Comparison of ENCODE assay signal across 8 cellular contexts in genomic region chr7:5218564-5219360, GRCh38. TPM values are rescaled to one million over a fixed set of nuclear protein-coding genes. Genes with fewer than 3 reads are reported as not detected.
A peak's percentile ranks its signal among the peaks of the same experiment; 100 is the strongest.
DNase-seq lines count a peak whose midpoint lies in the region; ATAC-seq and TF ChIP-seq lines count a peak whose summit lies in the region.

No MANE protein-coding gene starts in this region.

- peaks cover 0 to 8% of the 10 kb centered on the region in 2 donors for H3K4me1 ChIP-seq in right atrium auricular region
- H3K4me1 ChIP-seq in thyroid gland = peaks cover 4 to 14% of the 10 kb centered on the region in 2 donors

- H3K36me3 Mint-ChIP-seq in activated naive CD8-positive, alpha-beta T cell treated with anti-CD3 and anti-CD28 coated beads for 36 hours = peaks cover 8% of the 10 kb centered on the region

- DNase-seq in Right ventricle myocardium inferior (ENCODE audit: missing footprints) = no peak
- DNase-seq in right atrium auricular region (ENCODE audit: low spot score) = no peak
- no peak for DNase-seq in activated naive CD8-positive, alpha-beta T cell treated with anti-CD3 and anti-CD28 coated beads for 36 hours
- DNase-seq in thyroid gland = no peak
- DNase-seq in NCI-H187 (lab: John Stamatoyannopoulos, UW) = no peak
- no peak for DNase-seq in HuH-7 (ENCODE audit: low spot score)
- no peak for DNase-seq in NCI-H69 (lab: John Stamatoyannopoulos, UW)

- ATAC-seq in Right ventricle myocardium inferior (peak; percentile 29), HG03097 (IDR thresholded peaks at IDR 0.05; ENCODE audit: low FRiP score, unreplicated experiment) (peak; percentile 66)

- H3K27me3 ChIP-seq in right atrium auricular region = no peaks in the 10 kb centered on the region
- H3K27me3 ChIP-seq in thyroid gland = no peaks in the 10 kb centered on the region

- no peak for TF ChIP-seq CTCF in right atrium auricular region (IDR thresholded peaks at IDR 0.05)
- no peak for TF ChIP-seq CTCF in thyroid gland (IDR thresholded peaks at IDR 0.05)

- H3K27ac Mint-ChIP-seq in activated naive CD8-positive, alpha-beta T cell treated with anti-CD3 and anti-CD28 coated beads for 36 hours = peak overlapping the region; percentile 1

- H3K4me1 Mint-ChIP-seq in activated naive CD8-positive, alpha-beta T cell treated with anti-CD3 and anti-CD28 coated beads for 36 hours = no peaks in the 10 kb centered on the region

- intact Hi-C loops in Right ventricle myocardium inferior (cut with DNase I) (no loop called here), thyroid gland (cut with DNase I) (no loop called here)

- H3K9me3 ChIP-seq in right atrium auricular region (no peaks in the 10 kb centered on the region), thyroid gland (no peaks in the 10 kb centered on the region)

- 81 to 83% methylated on average over 21 of the region's 21 CpGs for WGBS in thyroid gland, 2 donors

- H3K27ac ChIP-seq in right atrium auricular region (no peak overlapping the region), thyroid gland (peak overlapping the region; percentile 55 to 90 (median 65))

- H3K4me3 ChIP-seq in right atrium auricular region = no peak overlapping the region
- H3K4me3 ChIP-seq in thyroid gland (replicated peaks in 1 of 3) = no peak overlapping the region

- H3K36me3 ChIP-seq in right atrium auricular region (peaks cover 83% of the 10 kb centered on the region), thyroid gland (peaks cover 55 to 65% of the 10 kb centered on the region in 2 donors)

- H3K27me3 Mint-ChIP-seq in activated naive CD8-positive, alpha-beta T cell treated with anti-CD3 and anti-CD28 coated beads for 36 hours = no peaks in the 10 kb centered on the region

- no peaks in the 10 kb centered on the region for H3K9me3 Mint-ChIP-seq in activated naive CD8-positive, alpha-beta T cell treated with anti-CD3 and anti-CD28 coated beads for 36 hours

- H3K4me3 Mint-ChIP-seq in activated naive CD8-positive, alpha-beta T cell treated with anti-CD3 and anti-CD28 coated beads for 36 hours = no peak overlapping the region

- TF ChIP-seq POLR2A in thyroid gland (IDR thresholded peaks at IDR 0.05) = no peak

RNA-seq across cellular contexts. Expression of gene WIPI2, which starts 28.7 kb away (rescaled TPM):
- total RNA-seq in Right ventricle myocardium inferior (49.3 TPM), right atrium auricular region (10 to 100 TPM; 49.2 to 56.7 TPM), thyroid gland (10 to 100 TPM; 64.1 to 85.2 (median 73.4) TPM)
- 10 to 100 TPM; 41.5 to 43.4 TPM for total RNA-seq in activated naive CD8-positive, alpha-beta T cell treated with anti-CD3 and anti-CD28 coated beads for 36 hours

Comparison
In these comparisons a context has a peak if more than half of its experiments do, and no peak if none do; other contexts are left out.
1. H3K27ac ChIP-seq: peak in thyroid gland (3 of 3); none in right atrium auricular region (0 of 2).